ENCODE assay signal across 10 cellular contexts in genomic region chr1:27435566-27436203, GRCh38. TPM values are rescaled to one million over a fixed set of nuclear protein-coding genes. Genes with fewer than 3 reads are reported as not detected.
DNase-seq lines count a peak whose midpoint lies in the region; ATAC-seq and TF ChIP-seq lines count a peak whose summit lies in the region.
"Had no signal": no experiment of that assay in that cellular context is flagged by ENCODE, and none has a peak within 500 bp of the region (broad histone marks: within the 10 kb centered on the region; RNA-seq: fewer than 3 reads in every experiment).

No MANE protein-coding gene starts in this region.

- H3K4me3 ChIP-seq in HCT116 (replicated peaks in 1 of 2; ENCODE audit: low read depth in 1 of 2, low read length in 2 of 2): no peak overlapping the region
- H3K4me3 ChIP-seq in heart left ventricle: peak overlapping the region in 4 of 12 donors; percentile 4 to 43 (median 14)
- no peak overlapping the region for H3K4me3 ChIP-seq in neural progenitor cell

- H3K79me2 ChIP-seq in HCT116 (ENCODE audit: insufficient read depth, low read length) (peaks cover 92% of the 10 kb centered on the region), neural progenitor cell (ENCODE audit: low read depth) (peaks cover 71% of the 10 kb centered on the region)

- H3K4me3 Mint-ChIP-seq in stimulated activated naive B cell treated with anti-CD40 and anti-IgM and Interleukin-4, amounts not matched to agents 10 μg/mL and 1 μg/mL and 100 μg/mL, for 72 hours: peak overlapping the region; percentile 32 to 54
- H3K4me3 Mint-ChIP-seq in neural progenitor cell: no peak overlapping the region

- H3K36me3 Mint-ChIP-seq in stimulated activated naive B cell treated with anti-CD40 and anti-IgM and Interleukin-4, amounts not matched to agents 10 μg/mL and 1 μg/mL and 100 μg/mL, for 72 hours: peaks cover 12 to 36% of the 10 kb centered on the region in 2 donors
- peaks cover 6% of the 10 kb centered on the region for H3K36me3 Mint-ChIP-seq in neural progenitor cell

- DNase-seq in HCT116 (ENCODE audit: low read depth, low spot score) (no peak), SKM-1 treated with dmso at 0.1 percent for 144 hours (lab: John Stamatoyannopoulos, UW; ENCODE audit: unreplicated experiment) (peak; percentile 96), heart left ventricle (no peak), neural progenitor cell (ENCODE audit: low spot score) (no peak), NCI-H526 (lab: John Stamatoyannopoulos, UW) (no peak)
- DNase-seq in stimulated activated naive B cell treated with anti-CD40 and anti-IgM and Interleukin-4, amounts not matched to agents 10 μg/mL and 1 μg/mL and 100 μg/mL, for 72 hours: peak; percentile 40
- DNase-seq: activated CD4-positive, alpha-beta T cell treated with anti-CD3 and anti-CD28 coated beads for 48 hours had no signal

- no peak overlapping the region for H3K9ac ChIP-seq in HCT116 (ENCODE audit: low read length)
- no peak overlapping the region for H3K9ac ChIP-seq in neural progenitor cell

- POLR2A ChIA-PET in HCT116 (lab: Charles Lee): interaction anchor here (1.1 to 1.3 kb wide), 2 partner anchors 8 to 107 kb away, joined by 3 read pairs; no protein-coding TSS in a partner anchor

- no peak for TF ChIP-seq RAD21 in HCT116 (IDR thresholded peaks at IDR 0.05; ENCODE audit: low read depth)

- peaks cover 50 to 74% of the 10 kb centered on the region in 2 donors for H3K4me1 Mint-ChIP-seq in stimulated activated naive B cell treated with anti-CD40 and anti-IgM and Interleukin-4, amounts not matched to agents 10 μg/mL and 1 μg/mL and 100 μg/mL, for 72 hours
- H3K4me1 Mint-ChIP-seq in neural progenitor cell: peaks cover 34% of the 10 kb centered on the region

- H3F3A ChIP-seq in neural progenitor cell (ENCODE audit: low read depth): no peaks in the 10 kb centered on the region

- H3K27me3 ChIP-seq in HCT116 (ENCODE audit: insufficient read depth, low read length) (no peaks in the 10 kb centered on the region), heart left ventricle (no peaks in the 10 kb centered on the region), neural progenitor cell (no peaks in the 10 kb centered on the region)

- H3K9me3 Mint-ChIP-seq in stimulated activated naive B cell treated with anti-CD40 and anti-IgM and Interleukin-4, amounts not matched to agents 10 μg/mL and 1 μg/mL and 100 μg/mL, for 72 hours: no peaks in the 10 kb centered on the region
- no peaks in the 10 kb centered on the region for H3K9me3 Mint-ChIP-seq in neural progenitor cell

- intact Hi-C loops in HCT116 (cut with micrococcal nuclease): no loop called here
- intact Hi-C loops in heart left ventricle (cut with DNase I): loop anchor here in 5 of 10 donors (5.0 to 10.0 kb wide), 3 partner anchors 37 to 52 kb away; no protein-coding TSS in a partner anchor

- no peaks in the 10 kb centered on the region for H3K9me2 ChIP-seq in HCT116 (ENCODE audit: insufficient read depth)

- peak overlapping the region; percentile 90 for H3K27ac Mint-ChIP-seq in stimulated activated naive B cell treated with anti-CD40 and anti-IgM and Interleukin-4, amounts not matched to agents 10 μg/mL and 1 μg/mL and 100 μg/mL, for 72 hours
- H3K27ac Mint-ChIP-seq in neural progenitor cell: no peak overlapping the region

- CTCF ChIA-PET in HCT116 (lab: Charles Lee): interaction anchor here (1.8 kb wide), 1 partner anchor 121 kb away, joined by 11 read pairs; no protein-coding TSS in a partner anchor

- no peaks in the 10 kb centered on the region for H3K27me3 Mint-ChIP-seq in stimulated activated naive B cell treated with anti-CD40 and anti-IgM and Interleukin-4, amounts not matched to agents 10 μg/mL and 1 μg/mL and 100 μg/mL, for 72 hours
- no peaks in the 10 kb centered on the region for H3K27me3 Mint-ChIP-seq in neural progenitor cell (ENCODE audit: insufficient read depth, low read depth)

- TF ChIP-seq POLR2A in HCT116 (IDR thresholded peaks at IDR 0.05; ENCODE audit: borderline replicate concordance, extremely low read depth, insufficient read depth, insufficient read length): no peak
- no peak for TF ChIP-seq POLR2A in heart left ventricle (IDR thresholded peaks at IDR 0.05)

- WGBS in heart left ventricle, 4 donors: 23 to 41% (median 33%) methylated on average over 2 of the region's 2 CpGs

- H3K4me2 ChIP-seq in HCT116 (ENCODE audit: low read length) (0 out of 2 replicates have a peak overlapping the region, but pooled peaks have one; percentile 60), neural progenitor cell (no peak overlapping the region)

- H4K20me1 ChIP-seq in HCT116 (ENCODE audit: insufficient read depth) (peaks cover 16% of the 10 kb centered on the region; the same call in 1 of the 2 replicates), neural progenitor cell (ENCODE audit: low read depth) (peaks cover 48% of the 10 kb centered on the region)

- ATAC-seq in HCT116 (no peak), heart left ventricle (peak; percentile 26 to 63 (median 40)), HG02571 (IDR thresholded peaks at IDR 0.05; ENCODE audit: unreplicated experiment) (no peak), GM21447 (IDR thresholded peaks at IDR 0.05; ENCODE audit: unreplicated experiment) (no peak)
- peak; percentile 92 to 94 for ATAC-seq in stimulated activated naive B cell treated with anti-CD40 and anti-IgM and Interleukin-4, amounts not matched to agents 10 μg/mL and 1 μg/mL and 100 μg/mL, for 72 hours (replicated peaks)

- H3K27ac ChIP-seq in HCT116 (ENCODE audit: low read depth, low read length) (no peak overlapping the region), heart left ventricle (peak overlapping the region; percentile 49 to 94 (median 74)), neural progenitor cell (no peak overlapping the region)

- H3K36me3 ChIP-seq in HCT116 (ENCODE audit: control insufficient read depth in 1 of 2, insufficient read depth in 2 of 2, low read length in 2 of 2) (no peaks in the 10 kb centered on the region), heart left ventricle (peaks cover 0 to 14% (median 3%) of the 10 kb centered on the region in 9 donors), neural progenitor cell (no peaks in the 10 kb centered on the region)

- no TSS peak for BruUV-seq in HCT116 (replicated peaks; lab: Mats Ljungman, UMichigan)

- RAD21 ChIA-PET in HCT116 (lab: Charles Lee; ENCODE audit: low non-redundant PET in 1 of 2, low total read pairs in 2 of 2, uncharacterized antibody in 2 of 2, unreplicated experiment in 2 of 2): no interaction called here

- TF ChIP-seq CTCF in HCT116 (IDR thresholded peaks at IDR 0.05 in 2 of 3, conservative IDR thresholded peaks at IDR 0.05 in 1 of 3; ENCODE audit: borderline replicate concordance in 1 of 3, insufficient read depth in 1 of 3, low read depth in 2 of 3, low read length in 2 of 3): no peak
- no peak for TF ChIP-seq CTCF in heart left ventricle (IDR thresholded peaks at IDR 0.05)
- no peak for TF ChIP-seq CTCF in neural progenitor cell (IDR thresholded peaks at IDR 0.05)

- H3K9me3 ChIP-seq in HCT116 (ENCODE audit: control insufficient read depth in 1 of 2, insufficient read depth in 1 of 2, low read depth in 1 of 2, low read length in 2 of 2) (no peaks in the 10 kb centered on the region), heart left ventricle (no peaks in the 10 kb centered on the region), neural progenitor cell (ENCODE audit: low read depth) (no peaks in the 10 kb centered on the region)

- peaks cover 8 to 34% of the 10 kb centered on the region in 2 experiments for H3K4me1 ChIP-seq in HCT116 (ENCODE audit: control insufficient read depth in 1 of 2, insufficient read depth in 2 of 2, low read length in 2 of 2)
- peaks cover 23 to 98% (median 86%) of the 10 kb centered on the region in 12 donors for H3K4me1 ChIP-seq in heart left ventricle
- peaks cover 10% of the 10 kb centered on the region for H3K4me1 ChIP-seq in neural progenitor cell

- H2AFZ ChIP-seq in HCT116 (ENCODE audit: low read depth, low read length, poor library complexity, severe bottlenecking) (no peak overlapping the region), neural progenitor cell (replicated peaks) (no peak overlapping the region)

TF ChIP-seq in HCT116, 20 proteins besides CTCF, POLR2A, EP300 and RAD21 (continues in another document):
- no peak for TF ChIP-seq MAX (IDR thresholded peaks at IDR 0.05)
- TF ChIP-seq TCF7L2 (IDR thresholded peaks at IDR 0.05; ENCODE audit: borderline replicate concordance, extremely low read depth, insufficient read depth, insufficient read length): no peak
- TF ChIP-seq ZNF274 (IDR thresholded peaks at IDR 0.05; ENCODE audit: low read depth, low read length): no peak
- TF ChIP-seq SP1 (IDR thresholded peaks at IDR 0.05; ENCODE audit: low read depth): no peak
- no peak for TF ChIP-seq SIN3A (IDR thresholded peaks at IDR 0.05; ENCODE audit: low read depth)
- no peak for TF ChIP-seq CBX3 (IDR thresholded peaks at IDR 0.05; ENCODE audit: low read depth)

RNA-seq across cellular contexts. Expression of gene GPR3, which starts 43.3 kb away (rescaled TPM):
- total RNA-seq in HCT116 (2021; ENCODE audit: unreplicated experiment) (2.8 TPM), heart left ventricle (1 to 10 TPM in 2 of 9 donors, under 1 TPM in 6, not detected in 1; 0.28 to 2.4 (median 0.53) TPM), neural progenitor cell (ENCODE audit: low replicate concordance) (3.0 and 3.1 TPM in 2 replicates)
- 3.5 and 5.4 TPM in 2 replicates for polyA plus RNA-seq in HCT116 (2012)
- 1 to 10 TPM in 1 of 2 donors, under 1 TPM in 1; 0.11 to 3.7 TPM for polyA plus RNA-seq in heart left ventricle

RNA-seq across cellular contexts. Expression of gene CD164L2, which starts 52.6 kb away (rescaled TPM):
- total RNA-seq in HCT116 (2021; ENCODE audit: unreplicated experiment): 11.6 TPM
- 10.4 and 13.0 TPM in 2 replicates for polyA plus RNA-seq in HCT116 (2012)
- not detected for total RNA-seq in heart left ventricle
- polyA plus RNA-seq in heart left ventricle: not detected
- total RNA-seq in neural progenitor cell (ENCODE audit: low replicate concordance): 1.5 and 1.6 TPM in 2 replicates
- total RNA-seq: temporal lobe had no signal

RNA-seq across cellular contexts. Expression of gene WASF2, which starts 54.3 kb away (rescaled TPM):
- total RNA-seq in HCT116 (2021; ENCODE audit: unreplicated experiment): 111 TPM
- polyA plus RNA-seq in HCT116 (2012): 78.7 and 84.7 TPM in 2 replicates
- total RNA-seq in heart left ventricle: 100 to 1,000 TPM in 1 of 9 donors, 10 to 100 TPM in 8; 27.5 to 103 (median 47.9) TPM
- 10 to 100 TPM; 14.2 to 52.0 TPM for polyA plus RNA-seq in heart left ventricle
- 31.4 and 35.0 TPM in 2 replicates for total RNA-seq in neural progenitor cell (ENCODE audit: low replicate concordance)

Comparison
In these comparisons a context has a peak if more than half of its experiments do, and no peak if none do; other contexts are left out.
1. ATAC-seq: peak in heart left ventricle (4 of 4) and stimulated activated naive B cell treated with anti-CD40 and anti-IgM and Interleukin-4, amounts not matched to agents 10 μg/mL and 1 μg/mL and 100 μg/mL, for 72 hours (2 of 2); none in HCT116 (single experiment), HG02571 (single experiment) and GM21447 (single experiment).
2. DNase-seq: peak in SKM-1 treated with dmso at 0.1 percent for 144 hours (single experiment) and stimulated activated naive B cell treated with anti-CD40 and anti-IgM and Interleukin-4, amounts not matched to agents 10 μg/mL and 1 μg/mL and 100 μg/mL, for 72 hours (single experiment); none in HCT116 (single experiment), heart left ventricle (0 of 5), neural progenitor cell (single experiment) and NCI-H526 (0 of 2).
3. H3K27ac ChIP-seq: peak in heart left ventricle (12 of 12); none in HCT116 (single experiment) and neural progenitor cell (single experiment).